In genomic region chr3:177196473-177197040, GRCh38 we compare ENCODE assay signal across 8 cellular contexts. TPM values are rescaled to one million over a fixed set of nuclear protein-coding genes. Genes with fewer than 3 reads are reported as not detected.
A peak's percentile ranks its signal among the peaks of the same experiment; 100 is the strongest.
DNase-seq lines count a peak whose midpoint lies in the region; ATAC-seq and TF ChIP-seq lines count a peak whose summit lies in the region.

No MANE protein-coding gene starts in this region.

- peaks cover 44% of the 10 kb centered on the region for H3K36me3 Mint-ChIP-seq in activated naive CD8-positive, alpha-beta T cell treated with anti-CD3 and anti-CD28 coated beads for 36 hours

- H3K9me3 ChIP-seq in A673 (ENCODE audit: low read depth, low read length, poor library complexity, severe bottlenecking): no peaks in the 10 kb centered on the region
- H3K9me3 ChIP-seq in ovary: no peaks in the 10 kb centered on the region

- TF ChIP-seq POLR2A in ovary (IDR thresholded peaks at IDR 0.05): no peak

- WGBS in ovary, 3 donors: 0 to 1% (median 1%) methylated on average over 41 to 42 of the region's 42 CpGs

- H3K4me3 Mint-ChIP-seq in activated naive CD8-positive, alpha-beta T cell treated with anti-CD3 and anti-CD28 coated beads for 36 hours: peak overlapping the region; percentile 95

- H3K4me1 ChIP-seq in A673 (ENCODE audit: insufficient read depth, low read length, poor library complexity, severe bottlenecking) (peaks cover 31% of the 10 kb centered on the region), ovary (ENCODE audit: insufficient read depth) (no peaks in the 10 kb centered on the region)

- DNase-seq in A673 (ENCODE audit: low spot score) (peak; percentile 74), NOMO-1 treated with dmso at 0.1 percent for 144 hours (lab: John Stamatoyannopoulos, UW; ENCODE audit: unreplicated experiment) (peak; percentile 32), Right ventricle myocardium superior (no peak), ovary (peak in 3 of 5 donors; percentile 50 to 72 (median 54)), LoVo (ENCODE audit: low spot score) (no peak)
- DNase-seq in activated naive CD8-positive, alpha-beta T cell treated with anti-CD3 and anti-CD28 coated beads for 36 hours: peak; percentile 45

- peak overlapping the region; percentile 97 for H3K27ac Mint-ChIP-seq in activated naive CD8-positive, alpha-beta T cell treated with anti-CD3 and anti-CD28 coated beads for 36 hours

- peak overlapping the region; percentile 98 for H3K27ac ChIP-seq in A673 (ENCODE audit: low read depth, low read length, poor library complexity, severe bottlenecking)
- peak overlapping the region; percentile 94 to 95 for H3K27ac ChIP-seq in ovary

- H3K36me3 ChIP-seq in A673 (ENCODE audit: insufficient read depth, low read length, poor library complexity, severe bottlenecking) (no peaks in the 10 kb centered on the region), ovary (no peaks in the 10 kb centered on the region)

- no peak for TF ChIP-seq EP300 in ovary (IDR thresholded peaks at IDR 0.05)

- H3K27me3 ChIP-seq in A673 (replicated peaks; ENCODE audit: insufficient read depth, low read depth, low read length, poor library complexity) (no peaks in the 10 kb centered on the region), ovary (no peaks in the 10 kb centered on the region)

- POLR2A ChIA-PET in A673 (lab: Charles Lee; ENCODE audit: low non-redundant PET): no interaction called here

- no TSS peak for BruUV-seq in A673 (replicated peaks; lab: Mats Ljungman, UMichigan)

- peaks cover 4% of the 10 kb centered on the region for H3K27me3 Mint-ChIP-seq in activated naive CD8-positive, alpha-beta T cell treated with anti-CD3 and anti-CD28 coated beads for 36 hours

- intact Hi-C loops in A673 (cut with micrococcal nuclease; ENCODE audit: unreplicated experiment): loop anchor here (1.0 to 10.0 kb wide), 5 partner anchors 144 to 1128 kb away; no protein-coding TSS in a partner anchor
- intact Hi-C loops in Right ventricle myocardium superior (cut with DNase I): loop anchor here (2.0 kb wide), 1 partner anchor 162 kb away; no protein-coding TSS in a partner anchor
- intact Hi-C loops in ovary (cut with DNase I): loop anchor here (1.0 to 10.0 kb wide), 9 partner anchors 132 to 1128 kb away; no protein-coding TSS in a partner anchor

- no peak for TF ChIP-seq CTCF in A673 (conservative IDR thresholded peaks at IDR 0.05; ENCODE audit: low read depth, low read length)
- no peak for TF ChIP-seq CTCF in ovary (IDR thresholded peaks at IDR 0.05)

- CTCF ChIA-PET in A673 (lab: Charles Lee): interaction anchor here (0.7 kb wide), 1 partner anchor 254 kb away, joined by 3 read pairs; no protein-coding TSS in a partner anchor

- no peaks in the 10 kb centered on the region for H3K9me3 Mint-ChIP-seq in activated naive CD8-positive, alpha-beta T cell treated with anti-CD3 and anti-CD28 coated beads for 36 hours

- H3K4me3 ChIP-seq in A673 (ENCODE audit: low read depth, low read length, poor library complexity, severe bottlenecking) (peak overlapping the region; percentile 79), GM08714 (ENCODE audit: low read length) (peak overlapping the region; percentile 99), ovary (peak overlapping the region; percentile 78)

- ATAC-seq in Right ventricle myocardium superior (ENCODE audit: poor library complexity) (peak; percentile 2), HG02981 (IDR thresholded peaks at IDR 0.05; ENCODE audit: unreplicated experiment) (no peak)

- H3K4me1 Mint-ChIP-seq in activated naive CD8-positive, alpha-beta T cell treated with anti-CD3 and anti-CD28 coated beads for 36 hours: peaks cover 58% of the 10 kb centered on the region

RNA-seq across cellular contexts. Expression of gene TBL1XR1, which starts 0.7 kb away (rescaled TPM):
- total RNA-seq in A673 (2021): 186 and 220 TPM in 2 replicates
- total RNA-seq in activated naive CD8-positive, alpha-beta T cell treated with anti-CD3 and anti-CD28 coated beads for 36 hours: 100 to 1,000 TPM; 204 to 227 TPM
- 90.8 TPM for total RNA-seq in Right ventricle myocardium superior
- total RNA-seq in ovary: 100 to 1,000 TPM in 5 of 7 donors, 10 to 100 TPM in 2; 73.8 to 160 (median 132) TPM
- 10 to 100 TPM; 30.0 to 36.2 TPM for polyA plus RNA-seq in ovary

Comparison
In these comparisons a context has a peak if more than half of its experiments do, and no peak if none do; other contexts are left out.
1. DNase-seq: peak in A673 (single experiment), NOMO-1 treated with dmso at 0.1 percent for 144 hours (single experiment), activated naive CD8-positive, alpha-beta T cell treated with anti-CD3 and anti-CD28 coated beads for 36 hours (single experiment) and ovary (3 of 5); none in Right ventricle myocardium superior (single experiment) and LoVo (single experiment).
2. Peak in every context shown above with its lines, with median percentiles within 50 percentile points of each other: H3K4me3 ChIP-seq.